ENCODE assay signal across 18 cellular contexts in the genomic region with DNA sequence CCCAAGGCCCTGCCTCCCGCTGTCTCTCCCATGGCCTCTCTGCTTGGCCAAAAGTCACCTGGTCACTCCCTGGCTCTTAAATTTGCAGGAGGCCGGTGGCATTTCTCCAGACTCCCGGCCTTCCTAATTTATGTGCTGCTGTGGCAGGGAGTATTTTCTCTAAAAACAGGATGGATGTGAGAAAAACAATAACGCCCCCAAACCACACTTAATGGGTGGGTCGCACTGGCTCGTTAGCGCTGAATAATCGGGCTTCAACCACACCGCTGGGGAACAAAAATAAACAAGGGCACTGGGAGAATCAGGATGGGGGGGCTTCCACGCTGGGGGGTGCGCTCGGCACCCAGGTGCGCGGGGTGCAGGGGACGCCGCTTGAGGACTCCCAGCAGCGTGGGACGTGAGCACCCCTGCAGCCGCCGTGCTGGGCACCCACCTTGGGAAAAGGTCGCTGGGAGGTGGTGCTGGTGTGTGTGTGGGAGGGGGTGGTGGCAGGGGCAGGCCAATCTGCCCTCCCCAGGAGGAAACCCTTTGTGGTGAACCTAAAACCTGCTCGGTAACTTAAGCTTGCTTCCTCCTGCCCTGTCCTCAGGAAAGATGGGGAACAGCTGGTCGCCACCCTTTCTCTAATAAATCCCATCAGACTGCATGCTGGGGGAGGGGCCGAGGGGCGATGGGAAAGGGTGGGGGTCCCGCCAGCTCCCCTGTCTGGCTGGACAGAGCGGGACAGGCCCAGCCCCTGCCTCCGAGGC.
"Had no signal": no experiment of that assay in that cellular context is flagged by ENCODE, and none has a peak within 500 bp of the region (broad histone marks: within the 10 kb centered on the region; RNA-seq: fewer than 3 reads in every experiment).

No MANE protein-coding gene starts in this region.

- ATAC-seq: activated T-helper 17 cell treated with anti-CD3 and anti-CD28 coated beads, Interleukin-2, amount 50 U/mL, for 72 hours; effector memory CD8-positive, alpha-beta T cell; naive thymus-derived CD8-positive, alpha-beta T cell; stimulated activated naive CD8-positive, alpha-beta T cell treated with anti-CD3 and anti-CD28 coated beads, Interleukin-15, Interleukin-2, amounts not matched to agents 100 U/mL and 50 U/mL, for 24 hours; T-cell had no signal

- H3K36me3 ChIP-seq: suprapubic skin had no signal

- H3K36me3 Mint-ChIP-seq: activated naive CD4-positive, alpha-beta T cell treated with anti-CD3 and anti-CD28 coated beads, Interleukin-2, amount 10 ng/mL, durations not matched to agents 7 days and 5 days; naive thymus-derived CD8-positive, alpha-beta T cell; T-cell; type B pancreatic cell had no signal

- H3K9me3 Mint-ChIP-seq: activated naive CD4-positive, alpha-beta T cell treated with anti-CD3 and anti-CD28 coated beads, Interleukin-2, amount 10 ng/mL, durations not matched to agents 7 days and 5 days; activated T-helper 17 cell treated with anti-CD3 and anti-CD28 coated beads, Interleukin-2, amount 50 U/mL, for 72 hours; dendritic cell treated with granulocyte-macrophage colony-stimulating factor and Interleukin-4, amounts not matched to agents 40 ng/mL and 50 ng/mL, for 4 days; effector memory CD8-positive, alpha-beta T cell; naive thymus-derived CD8-positive, alpha-beta T cell; T-cell; type B pancreatic cell had no signal

- H3K4me1 ChIP-seq: suprapubic skin had no signal

- H3K9me3 ChIP-seq: mucosa of descending colon, suprapubic skin had no signal

- H3K4me3 ChIP-seq: mucosa of descending colon, suprapubic skin had no signal

- DNase-seq: activated CD4-positive, alpha-beta T cell treated with anti-CD3 and anti-CD28 coated beads, Interleukin-2, amount 50 U/mL, for 1 hour; activated CD4-positive, CD25-positive, alpha-beta regulatory T cell; activated naive CD4-positive, alpha-beta T cell treated with anti-CD3 and anti-CD28 coated beads, Interleukin-2, amount 10 ng/mL, durations not matched to agents 7 days and 5 days; activated T-cell treated with anti-CD3 and anti-CD28 coated beads for 4 hours; caudate nucleus; effector memory CD8-positive, alpha-beta T cell; hippocampal formation; stimulated activated CD4-positive, alpha-beta T cell treated with anti-CD3 and anti-CD28 coated beads, Interleukin-4, amount 100 ng/mL, for 1 hour; stimulated activated CD8-positive, alpha-beta memory T cell treated with anti-CD3 and anti-CD28 coated beads, Interleukin-4, amount 100 ng/mL, for 48 hours; stimulated activated naive CD8-positive, alpha-beta T cell treated with anti-CD3 and anti-CD28 coated beads, Interleukin-15, Interleukin-2, amounts not matched to agents 100 U/mL and 50 U/mL, for 24 hours; T-cell; T1000 had no signal

- H3K27ac ChIP-seq: suprapubic skin had no signal

- H3K4me1 Mint-ChIP-seq: activated naive CD4-positive, alpha-beta T cell treated with anti-CD3 and anti-CD28 coated beads, Interleukin-2, amount 10 ng/mL, durations not matched to agents 7 days and 5 days; activated T-helper 17 cell treated with anti-CD3 and anti-CD28 coated beads, Interleukin-2, amount 50 U/mL, for 72 hours; naive thymus-derived CD8-positive, alpha-beta T cell; T-cell had no signal

- H3K27ac Mint-ChIP-seq: activated naive CD4-positive, alpha-beta T cell treated with anti-CD3 and anti-CD28 coated beads, Interleukin-2, amount 10 ng/mL, durations not matched to agents 7 days and 5 days; activated T-helper 17 cell treated with anti-CD3 and anti-CD28 coated beads, Interleukin-2, amount 50 U/mL, for 72 hours; dendritic cell treated with granulocyte-macrophage colony-stimulating factor and Interleukin-4, amounts not matched to agents 40 ng/mL and 50 ng/mL, for 4 days; T-cell; type B pancreatic cell had no signal

- H3K4me3 Mint-ChIP-seq: activated naive CD4-positive, alpha-beta T cell treated with anti-CD3 and anti-CD28 coated beads, Interleukin-2, amount 10 ng/mL, durations not matched to agents 7 days and 5 days; activated T-helper 17 cell treated with anti-CD3 and anti-CD28 coated beads, Interleukin-2, amount 50 U/mL, for 72 hours; dendritic cell treated with granulocyte-macrophage colony-stimulating factor and Interleukin-4, amounts not matched to agents 40 ng/mL and 50 ng/mL, for 4 days; naive thymus-derived CD8-positive, alpha-beta T cell; T-cell; type B pancreatic cell had no signal
